8 cellular contexts compared by ENCODE assay signal in the genomic region with DNA sequence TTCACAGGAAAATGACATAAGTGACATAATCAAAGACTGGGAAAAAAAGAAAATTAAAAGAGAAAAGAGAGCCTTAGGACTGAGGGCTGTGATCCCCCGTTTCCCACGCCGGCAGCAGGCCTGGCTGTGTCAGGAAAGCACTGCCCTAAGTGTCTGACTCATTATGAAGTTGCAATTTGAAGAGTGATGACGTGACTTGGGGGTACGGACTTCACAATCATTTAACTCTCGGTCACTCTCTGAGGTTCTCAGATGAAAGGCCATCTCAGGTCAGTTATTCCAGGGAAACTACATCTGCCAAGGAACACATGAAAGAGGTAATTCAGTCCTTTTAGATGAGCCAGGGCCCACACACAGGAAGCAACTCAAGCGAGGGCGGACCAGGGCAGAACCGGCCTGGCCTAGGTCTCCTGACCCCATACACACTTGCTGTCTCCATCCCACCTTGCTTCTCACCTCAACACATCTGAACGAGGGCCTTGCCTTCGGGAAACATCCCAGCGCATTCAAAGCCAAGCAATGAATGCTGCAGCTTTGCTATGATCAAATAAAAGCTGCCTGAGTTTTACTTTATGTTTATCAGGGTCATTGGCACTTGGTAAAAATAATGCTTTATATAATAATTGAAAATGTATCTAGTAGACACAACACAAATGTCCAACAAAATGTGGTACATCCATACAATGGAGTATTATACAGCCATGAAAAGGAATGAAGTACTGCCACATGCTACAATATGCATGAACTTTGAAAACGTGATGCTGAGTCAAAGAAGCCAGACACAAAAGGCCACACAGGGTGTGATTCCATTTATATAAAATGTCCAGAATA. TPM values are rescaled to one million over a fixed set of nuclear protein-coding genes. Genes with fewer than 3 reads are reported as not detected.
A peak's percentile ranks its signal among the peaks of the same experiment; 100 is the strongest.
DNase-seq lines count a peak whose midpoint lies in the region; ATAC-seq and TF ChIP-seq lines count a peak whose summit lies in the region.

No MANE protein-coding gene starts in this region.

- peak; percentile 98 for DNase-seq in AG09309 (ENCODE audit: low read depth)
- peak; percentile 64 for DNase-seq in HK-2 (ENCODE audit: unreplicated experiment)
- DNase-seq in body of pancreas: peak in 3 of 4 donors; percentile 19 to 61 (median 39)
- peak; percentile 45 to 81 for DNase-seq in upper lobe of left lung
- no peak for DNase-seq in NCI-H187 (lab: John Stamatoyannopoulos, UW)
- no peak for DNase-seq in effector memory CD8-positive, alpha-beta T cell
- DNase-seq in head of caudate nucleus: no peak

- intact Hi-C loops in body of pancreas (cut with DNase I) (no loop called here), head of caudate nucleus (cut with DNase I) (no loop called here)

- no peaks in the 10 kb centered on the region for H3K9me3 Mint-ChIP-seq in effector memory CD8-positive, alpha-beta T cell

- no peaks in the 10 kb centered on the region for H3K9me3 ChIP-seq in body of pancreas
- no peaks in the 10 kb centered on the region for H3K9me3 ChIP-seq in liver (ENCODE audit: control insufficient read depth in 4 of 4, low read length in 3 of 4)
- H3K9me3 ChIP-seq in upper lobe of left lung: no peaks in the 10 kb centered on the region

- TF ChIP-seq RAD21 in liver (IDR thresholded peaks at IDR 0.05): no peak

- H3K4me3 ChIP-seq in AG09309 (ENCODE audit: control insufficient read depth, low read depth, low read length) (no peak overlapping the region; the same call in 1 of the 2 replicates), body of pancreas (no peak overlapping the region), liver (ENCODE audit: low read depth in 1 of 3, low read length in 3 of 3) (no peak overlapping the region), upper lobe of left lung (no peak overlapping the region)

- TF ChIP-seq CTCF in AG09309 (IDR thresholded peaks at IDR 0.05; ENCODE audit: control insufficient read depth, insufficient read depth, low read depth, low read length, missing control alignments): no peak
- no peak for TF ChIP-seq CTCF in body of pancreas (IDR thresholded peaks at IDR 0.05)
- TF ChIP-seq CTCF in liver (IDR thresholded peaks at IDR 0.05; ENCODE audit: low read depth, low read length, missing input control): no peak
- TF ChIP-seq CTCF in upper lobe of left lung (IDR thresholded peaks at IDR 0.05): no peak

- peak overlapping the region in 1 of 2 donors; percentile 42 for H3K9ac ChIP-seq in liver (ENCODE audit: low read depth in 1 of 2, low read length in 2 of 2)

- peak in 3 of 4 donors; percentile 61 to 96 (median 84) for TF ChIP-seq EP300 in upper lobe of left lung (IDR thresholded peaks at IDR 0.05)

- ATAC-seq in body of pancreas: peak; percentile 11
- peak; percentile 58 to 60 for ATAC-seq in upper lobe of left lung (ENCODE audit: low FRiP score in 2 of 2)
- ATAC-seq in effector memory CD8-positive, alpha-beta T cell (replicated peaks): no peak

- no peaks in the 10 kb centered on the region for H3K36me3 ChIP-seq in body of pancreas (replicated peaks in 1 of 2; ENCODE audit: insufficient read depth in 1 of 2, low read depth in 2 of 2)
- peaks cover 0 to 2% (median 0%) of the 10 kb centered on the region in 4 donors for H3K36me3 ChIP-seq in liver (ENCODE audit: control insufficient read depth in 4 of 4, insufficient read depth in 3 of 4, low read depth in 1 of 4, low read length in 3 of 4)
- peaks cover 0 to 4% (median 2%) of the 10 kb centered on the region in 4 donors for H3K36me3 ChIP-seq in upper lobe of left lung

- H3K4me1 ChIP-seq in body of pancreas (peaks cover 48% of the 10 kb centered on the region), liver (ENCODE audit: control insufficient read depth in 4 of 4, insufficient read depth in 4 of 4, low read length in 3 of 4) (peaks cover 2 to 36% (median 28%) of the 10 kb centered on the region in 4 donors), upper lobe of left lung (peaks cover 62 to 82% (median 71%) of the 10 kb centered on the region in 4 donors)

- no peaks in the 10 kb centered on the region for H3K27me3 ChIP-seq in body of pancreas
- H3K27me3 ChIP-seq in liver (ENCODE audit: control insufficient read depth in 4 of 4, insufficient read depth in 4 of 4, low read length in 3 of 4): no peaks in the 10 kb centered on the region
- H3K27me3 ChIP-seq in upper lobe of left lung: no peaks in the 10 kb centered on the region

- H3K4me1 Mint-ChIP-seq in effector memory CD8-positive, alpha-beta T cell (ENCODE audit: low read depth in 2 of 2): peaks cover 37 to 48% of the 10 kb centered on the region in 2 donors

- H3K27ac ChIP-seq in body of pancreas (peak overlapping the region; percentile 56 to 85 (median 73)), liver (ENCODE audit: low read depth in 1 of 2, low read length in 2 of 2) (peak overlapping the region; percentile 88 to 96), upper lobe of left lung (peak overlapping the region; percentile 93 to 98 (median 95))

- TF ChIP-seq POLR2A in body of pancreas (IDR thresholded peaks at IDR 0.05) (no peak), upper lobe of left lung (IDR thresholded peaks at IDR 0.05) (peak in 1 of 4 donors; percentile 55)

- H3K36me3 Mint-ChIP-seq in effector memory CD8-positive, alpha-beta T cell (ENCODE audit: insufficient read depth): peaks cover 39% of the 10 kb centered on the region

- no peaks in the 10 kb centered on the region for H3K27me3 Mint-ChIP-seq in effector memory CD8-positive, alpha-beta T cell

- H3K27ac Mint-ChIP-seq in effector memory CD8-positive, alpha-beta T cell: peak overlapping the region in 1 of 2 donors; percentile 94

- H3K4me3 Mint-ChIP-seq in effector memory CD8-positive, alpha-beta T cell: peak overlapping the region in 1 of 2 donors; percentile 86

- WGBS in body of pancreas, 2 donors: 38 to 46% methylated on average over 13 of the region's 13 CpGs
- WGBS in liver: 76% methylated on average over 13 of the region's 13 CpGs
- WGBS in upper lobe of left lung, 2 donors: 45 to 50% methylated on average over 13 of the region's 13 CpGs

TF ChIP-seq in liver, 16 proteins besides CTCF, POLR2A, EP300 and RAD21:
- TF ChIP-seq FOXA1 (IDR thresholded peaks at IDR 0.05): no peak
- no peak for TF ChIP-seq GABPA (IDR thresholded peaks at IDR 0.05 in 1 of 2, conservative IDR thresholded peaks at IDR 0.05 in 1 of 2)
- TF ChIP-seq JUND (IDR thresholded peaks at IDR 0.05): peak in 1 of 2 donors; percentile 12

RNA-seq across cellular contexts. Expression of gene SSH1, which starts 2.7 kb away (rescaled TPM):
- total RNA-seq in body of pancreas (10 to 100 TPM in 1 of 2 donors, 1 to 10 TPM in 1; 5.6 to 16.9 TPM), liver (1 to 10 TPM; 4.7 to 8.5 TPM), upper lobe of left lung (10 to 100 TPM; 23.9 to 66.0 (median 43.8) TPM)
- 1 to 10 TPM; 4.5 to 5.6 TPM for polyA plus RNA-seq in liver

RNA-seq across cellular contexts. Expression of gene DAO, which starts 25.2 kb away (rescaled TPM):
- total RNA-seq in body of pancreas (not detected), liver (10 to 100 TPM in 1 of 2 donors, under 1 TPM in 1; 0.84 to 28.3 TPM), upper lobe of left lung (not detected)
- polyA plus RNA-seq in liver: 10 to 100 TPM; 17.6 to 51.4 TPM

Comparison
In these comparisons a context has a peak if more than half of its experiments do, and no peak if none do; other contexts are left out.
1. DNase-seq: peak in AG09309 (single experiment), HK-2 (single experiment), body of pancreas (3 of 4) and upper lobe of left lung (2 of 2); none in NCI-H187 (0 of 2), effector memory CD8-positive, alpha-beta T cell (0 of 3) and head of caudate nucleus (0 of 42).
2. Peak in every context shown above with its lines, with median percentiles within 50 percentile points of each other: H3K27ac ChIP-seq.